1 cellular context compared by ENCODE assay signal in genomic region chr13:114225610-114226009, GRCh38.
TF ChIP-seq lines count a peak whose summit lies in the region.

No MANE protein-coding gene starts in this region.

TF ChIP-seq in WTC11, 78 proteins besides CTCF, POLR2A, EP300 and RAD21 (continued from another document):
- TF ChIP-seq STAT6 (CRISPR knock-in tag; conservative IDR thresholded peaks at IDR 0.05; ENCODE audit: low read depth) (no peak), ZBTB43 (CRISPR knock-in tag; IDR thresholded peaks at IDR 0.05) (no peak), RELA (CRISPR knock-in tag; IDR thresholded peaks at IDR 0.05; ENCODE audit: borderline replicate concordance) (no peak), ZMAT4 (CRISPR knock-in tag; IDR thresholded peaks at IDR 0.05) (no peak), JAZF1 (CRISPR knock-in tag; IDR thresholded peaks at IDR 0.05) (no peak), ZBTB21 (CRISPR knock-in tag; IDR thresholded peaks at IDR 0.05; ENCODE audit: borderline replicate concordance) (no peak), SOX15 (CRISPR knock-in tag; IDR thresholded peaks at IDR 0.05) (no peak), NFATC4 (CRISPR knock-in tag; IDR thresholded peaks at IDR 0.05) (no peak), ZNF396 (CRISPR knock-in tag; IDR thresholded peaks at IDR 0.05; ENCODE audit: borderline replicate concordance) (no peak), ZNF317 (CRISPR knock-in tag; IDR thresholded peaks at IDR 0.05; ENCODE audit: borderline replicate concordance, low read depth) (no peak), AFF4 (CRISPR knock-in tag; IDR thresholded peaks at IDR 0.05; ENCODE audit: borderline replicate concordance) (no peak), ZNF281 (CRISPR knock-in tag; IDR thresholded peaks at IDR 0.05) (no peak), IRF2 (CRISPR knock-in tag; IDR thresholded peaks at IDR 0.05; ENCODE audit: borderline replicate concordance, low read depth) (no peak)
